1 cellular context compared by ENCODE assay signal in the genomic region with DNA sequence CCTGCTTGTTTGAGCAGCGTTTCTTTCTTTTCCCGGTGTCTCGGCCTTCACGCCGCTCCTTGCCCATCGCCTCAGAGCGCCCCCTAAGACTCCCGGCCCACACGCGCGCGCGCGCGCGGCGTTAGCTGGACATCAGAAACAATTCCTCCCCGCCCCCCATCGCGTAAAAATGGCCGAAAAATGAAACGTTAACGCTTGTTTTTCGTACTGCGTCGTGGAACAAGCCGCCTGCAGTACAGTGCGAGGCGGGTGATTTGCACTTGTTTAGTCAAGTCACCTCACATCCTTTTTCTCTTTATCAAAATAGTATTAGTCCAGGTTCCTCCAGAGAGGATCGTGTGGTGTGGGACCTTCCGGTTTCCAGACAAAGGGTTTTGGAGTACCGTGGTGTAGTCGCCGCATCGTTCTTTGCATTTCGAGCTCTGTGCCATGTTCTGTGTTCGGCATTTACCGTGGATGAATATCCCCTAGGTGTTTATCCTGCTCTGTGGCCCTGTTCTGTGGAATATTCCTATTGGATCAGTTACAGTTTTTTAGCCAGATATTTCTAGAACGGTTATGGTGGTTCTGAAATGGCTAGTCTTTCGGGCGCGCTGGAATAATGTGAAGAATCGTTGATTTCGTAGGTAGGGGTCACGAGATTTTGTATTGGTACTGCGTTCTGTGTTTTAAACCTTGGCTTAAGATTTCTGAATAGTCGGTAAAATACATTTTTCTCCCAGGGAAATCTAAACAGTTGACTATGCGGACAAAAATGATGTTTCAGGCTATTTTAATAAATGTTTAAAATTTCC.
TF ChIP-seq lines count a peak whose summit lies in the region.

No MANE protein-coding gene starts in this region.

TF ChIP-seq in HepG2, 621 proteins besides CTCF, POLR2A, EP300 and RAD21 (continued from another document):
- TF ChIP-seq, protein P1, sequence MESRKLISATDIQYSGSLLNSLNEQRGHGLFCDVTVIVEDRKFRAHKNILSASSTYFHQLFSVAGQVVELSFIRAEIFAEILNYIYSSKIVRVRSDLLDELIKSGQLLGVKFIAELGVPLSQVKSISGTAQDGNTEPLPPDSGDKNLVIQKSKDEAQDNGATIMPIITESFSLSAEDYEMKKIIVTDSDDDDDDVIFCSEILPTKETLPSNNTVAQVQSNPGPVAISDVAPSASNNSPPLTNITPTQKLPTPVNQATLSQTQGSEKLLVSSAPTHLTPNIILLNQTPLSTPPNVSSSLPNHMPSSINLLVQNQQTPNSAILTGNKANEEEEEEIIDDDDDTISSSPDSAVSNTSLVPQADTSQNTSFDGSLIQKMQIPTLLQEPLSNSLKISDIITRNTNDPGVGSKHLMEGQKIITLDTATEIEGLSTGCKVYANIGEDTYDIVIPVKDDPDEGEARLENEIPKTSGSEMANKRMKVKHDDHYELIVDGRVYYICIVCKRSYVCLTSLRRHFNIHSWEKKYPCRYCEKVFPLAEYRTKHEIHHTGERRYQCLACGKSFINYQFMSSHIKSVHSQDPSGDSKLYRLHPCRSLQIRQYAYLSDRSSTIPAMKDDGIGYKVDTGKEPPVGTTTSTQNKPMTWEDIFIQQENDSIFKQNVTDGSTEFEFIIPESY (CRISPR knock-in tag; IDR thresholded peaks at IDR 0.05) = no peak
- TF ChIP-seq ZBTB42 (CRISPR knock-in tag; IDR thresholded peaks at IDR 0.05) (no peak), HCFC1 (IDR thresholded peaks at IDR 0.05; ENCODE audit: low read depth, low read length) (no peak), SP1 (IDR thresholded peaks at IDR 0.05) (no peak), SP1 (CRISPR knock-in tag; IDR thresholded peaks at IDR 0.05) (no peak), MATR3 (CRISPR knock-in tag; IDR thresholded peaks at IDR 0.05) (no peak), ASH2L (IDR thresholded peaks at IDR 0.05; ENCODE audit: insufficient read length, low read depth, low read length) (peak; percentile 62), POLR2G (IDR thresholded peaks at IDR 0.05; ENCODE audit: low read depth, low read length) (no peak), SIX1 (CRISPR knock-in tag; IDR thresholded peaks at IDR 0.05; ENCODE audit: borderline replicate concordance) (no peak), RXRA (CRISPR knock-in tag; IDR thresholded peaks at IDR 0.05) (no peak), IKZF1 (IDR thresholded peaks at IDR 0.05) (no peak), NFIB (CRISPR knock-in tag; IDR thresholded peaks at IDR 0.05; ENCODE audit: borderline replicate concordance) (no peak), ZNF510 (CRISPR knock-in tag; IDR thresholded peaks at IDR 0.05; ENCODE audit: low read depth) (no peak), SP4 (CRISPR knock-in tag; IDR thresholded peaks at IDR 0.05) (no peak), FOSL1 (CRISPR knock-in tag; IDR thresholded peaks at IDR 0.05; ENCODE audit: borderline replicate concordance) (no peak), ZNF891 (CRISPR knock-in tag; IDR thresholded peaks at IDR 0.05) (no peak), THAP11 (CRISPR knock-in tag; IDR thresholded peaks at IDR 0.05) (no peak), GATAD2A (CRISPR knock-in tag; IDR thresholded peaks at IDR 0.05) (peak; percentile 38; the same call in 1 of the 2 replicates), NCOR1 (IDR thresholded peaks at IDR 0.05; ENCODE audit: borderline replicate concordance, low read length) (no peak), ZNF256 (CRISPR knock-in tag; conservative IDR thresholded peaks at IDR 0.05) (no peak), SP140L (CRISPR knock-in tag; IDR thresholded peaks at IDR 0.05; ENCODE audit: borderline replicate concordance) (no peak), ZSCAN29 (CRISPR knock-in tag; conservative IDR thresholded peaks at IDR 0.05) (no peak), EHMT2 (IDR thresholded peaks at IDR 0.05; ENCODE audit: borderline replicate concordance, low read depth, low read length) (no peak), DNMT1 (CRISPR knock-in tag; IDR thresholded peaks at IDR 0.05) (no peak)
- TF ChIP-seq, protein P2, sequence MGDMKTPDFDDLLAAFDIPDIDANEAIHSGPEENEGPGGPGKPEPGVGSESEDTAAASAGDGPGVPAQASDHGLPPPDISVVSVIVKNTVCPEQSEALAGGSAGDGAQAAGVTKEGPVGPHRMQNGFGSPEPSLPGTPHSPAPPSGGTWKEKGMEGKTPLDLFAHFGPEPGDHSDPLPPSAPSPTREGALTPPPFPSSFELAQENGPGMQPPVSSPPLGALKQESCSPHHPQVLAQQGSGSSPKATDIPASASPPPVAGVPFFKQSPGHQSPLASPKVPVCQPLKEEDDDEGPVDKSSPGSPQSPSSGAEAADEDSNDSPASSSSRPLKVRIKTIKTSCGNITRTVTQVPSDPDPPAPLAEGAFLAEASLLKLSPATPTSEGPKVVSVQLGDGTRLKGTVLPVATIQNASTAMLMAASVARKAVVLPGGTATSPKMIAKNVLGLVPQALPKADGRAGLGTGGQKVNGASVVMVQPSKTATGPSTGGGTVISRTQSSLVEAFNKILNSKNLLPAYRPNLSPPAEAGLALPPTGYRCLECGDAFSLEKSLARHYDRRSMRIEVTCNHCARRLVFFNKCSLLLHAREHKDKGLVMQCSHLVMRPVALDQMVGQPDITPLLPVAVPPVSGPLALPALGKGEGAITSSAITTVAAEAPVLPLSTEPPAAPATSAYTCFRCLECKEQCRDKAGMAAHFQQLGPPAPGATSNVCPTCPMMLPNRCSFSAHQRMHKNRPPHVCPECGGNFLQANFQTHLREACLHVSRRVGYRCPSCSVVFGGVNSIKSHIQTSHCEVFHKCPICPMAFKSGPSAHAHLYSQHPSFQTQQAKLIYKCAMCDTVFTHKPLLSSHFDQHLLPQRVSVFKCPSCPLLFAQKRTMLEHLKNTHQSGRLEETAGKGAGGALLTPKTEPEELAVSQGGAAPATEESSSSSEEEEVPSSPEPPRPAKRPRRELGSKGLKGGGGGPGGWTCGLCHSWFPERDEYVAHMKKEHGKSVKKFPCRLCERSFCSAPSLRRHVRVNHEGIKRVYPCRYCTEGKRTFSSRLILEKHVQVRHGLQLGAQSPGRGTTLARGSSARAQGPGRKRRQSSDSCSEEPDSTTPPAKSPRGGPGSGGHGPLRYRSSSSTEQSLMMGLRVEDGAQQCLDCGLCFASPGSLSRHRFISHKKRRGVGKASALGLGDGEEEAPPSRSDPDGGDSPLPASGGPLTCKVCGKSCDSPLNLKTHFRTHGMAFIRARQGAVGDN (CRISPR knock-in tag; IDR thresholded peaks at IDR 0.05) = no peak; the same call in 1 of the 2 replicates
- TF ChIP-seq, protein P3, sequence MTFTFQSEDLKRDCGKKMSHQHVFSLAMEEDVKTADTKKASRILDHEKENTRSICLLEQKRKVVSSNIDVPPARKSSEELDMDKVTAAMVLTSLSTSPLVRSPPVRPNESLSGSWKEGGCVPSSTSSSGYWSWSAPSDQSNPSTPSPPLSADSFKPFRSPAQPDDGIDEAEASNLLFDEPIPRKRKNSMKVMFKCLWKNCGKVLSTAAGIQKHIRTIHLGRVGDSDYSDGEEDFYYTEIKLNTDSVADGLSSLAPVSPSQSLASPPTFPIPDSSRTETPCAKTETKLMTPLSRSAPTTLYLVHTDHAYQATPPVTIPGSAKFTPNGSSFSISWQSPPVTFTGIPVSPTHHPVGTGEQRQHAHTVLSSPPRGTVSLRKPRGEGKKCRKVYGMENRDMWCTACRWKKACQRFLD (CRISPR knock-in tag; IDR thresholded peaks at IDR 0.05; ENCODE audit: borderline replicate concordance) = no peak
- TF ChIP-seq, protein P4, sequence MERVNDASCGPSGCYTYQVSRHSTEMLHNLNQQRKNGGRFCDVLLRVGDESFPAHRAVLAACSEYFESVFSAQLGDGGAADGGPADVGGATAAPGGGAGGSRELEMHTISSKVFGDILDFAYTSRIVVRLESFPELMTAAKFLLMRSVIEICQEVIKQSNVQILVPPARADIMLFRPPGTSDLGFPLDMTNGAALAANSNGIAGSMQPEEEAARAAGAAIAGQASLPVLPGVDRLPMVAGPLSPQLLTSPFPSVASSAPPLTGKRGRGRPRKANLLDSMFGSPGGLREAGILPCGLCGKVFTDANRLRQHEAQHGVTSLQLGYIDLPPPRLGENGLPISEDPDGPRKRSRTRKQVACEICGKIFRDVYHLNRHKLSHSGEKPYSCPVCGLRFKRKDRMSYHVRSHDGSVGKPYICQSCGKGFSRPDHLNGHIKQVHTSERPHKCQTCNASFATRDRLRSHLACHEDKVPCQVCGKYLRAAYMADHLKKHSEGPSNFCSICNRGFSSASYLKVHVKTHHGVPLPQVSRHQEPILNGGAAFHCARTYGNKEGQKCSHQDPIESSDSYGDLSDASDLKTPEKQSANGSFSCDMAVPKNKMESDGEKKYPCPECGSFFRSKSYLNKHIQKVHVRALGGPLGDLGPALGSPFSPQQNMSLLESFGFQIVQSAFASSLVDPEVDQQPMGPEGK (CRISPR knock-in tag; IDR thresholded peaks at IDR 0.05) = peak; percentile 31; the same call in 1 of the 2 replicates
- TF ChIP-seq, protein P5, sequence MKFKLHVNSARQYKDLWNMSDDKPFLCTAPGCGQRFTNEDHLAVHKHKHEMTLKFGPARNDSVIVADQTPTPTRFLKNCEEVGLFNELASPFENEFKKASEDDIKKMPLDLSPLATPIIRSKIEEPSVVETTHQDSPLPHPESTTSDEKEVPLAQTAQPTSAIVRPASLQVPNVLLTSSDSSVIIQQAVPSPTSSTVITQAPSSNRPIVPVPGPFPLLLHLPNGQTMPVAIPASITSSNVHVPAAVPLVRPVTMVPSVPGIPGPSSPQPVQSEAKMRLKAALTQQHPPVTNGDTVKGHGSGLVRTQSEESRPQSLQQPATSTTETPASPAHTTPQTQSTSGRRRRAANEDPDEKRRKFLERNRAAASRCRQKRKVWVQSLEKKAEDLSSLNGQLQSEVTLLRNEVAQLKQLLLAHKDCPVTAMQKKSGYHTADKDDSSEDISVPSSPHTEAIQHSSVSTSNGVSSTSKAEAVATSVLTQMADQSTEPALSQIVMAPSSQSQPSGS (CRISPR knock-in tag; IDR thresholded peaks at IDR 0.05) = no peak; the same call in 1 of the 2 replicates
- TF ChIP-seq, protein P6, sequence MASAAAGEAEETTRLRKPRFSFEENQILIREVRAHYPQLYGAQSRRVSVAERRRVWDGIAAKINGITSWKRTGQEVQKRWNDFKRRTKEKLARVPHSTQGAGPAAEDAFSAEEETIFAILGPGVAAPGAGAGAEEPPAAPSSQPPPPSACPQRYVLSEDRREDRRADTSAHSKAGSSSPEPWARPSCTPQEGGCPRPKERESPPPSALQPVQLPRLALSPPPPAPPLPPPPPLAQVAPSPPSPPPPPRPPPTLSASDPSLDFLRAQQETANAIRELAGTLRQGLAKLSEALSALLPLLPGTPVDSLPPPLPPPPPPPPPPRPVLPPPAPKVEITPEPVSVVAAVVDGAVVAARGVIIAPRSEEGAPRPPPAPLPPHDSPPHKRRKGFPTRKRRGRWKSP (CRISPR knock-in tag; IDR thresholded peaks at IDR 0.05) = no peak
- TF ChIP-seq, protein P7, sequence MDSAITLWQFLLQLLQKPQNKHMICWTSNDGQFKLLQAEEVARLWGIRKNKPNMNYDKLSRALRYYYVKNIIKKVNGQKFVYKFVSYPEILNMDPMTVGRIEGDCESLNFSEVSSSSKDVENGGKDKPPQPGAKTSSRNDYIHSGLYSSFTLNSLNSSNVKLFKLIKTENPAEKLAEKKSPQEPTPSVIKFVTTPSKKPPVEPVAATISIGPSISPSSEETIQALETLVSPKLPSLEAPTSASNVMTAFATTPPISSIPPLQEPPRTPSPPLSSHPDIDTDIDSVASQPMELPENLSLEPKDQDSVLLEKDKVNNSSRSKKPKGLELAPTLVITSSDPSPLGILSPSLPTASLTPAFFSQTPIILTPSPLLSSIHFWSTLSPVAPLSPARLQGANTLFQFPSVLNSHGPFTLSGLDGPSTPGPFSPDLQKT (CRISPR knock-in tag; IDR thresholded peaks at IDR 0.05; ENCODE audit: borderline replicate concordance) = no peak
- TF ChIP-seq, protein P8, sequence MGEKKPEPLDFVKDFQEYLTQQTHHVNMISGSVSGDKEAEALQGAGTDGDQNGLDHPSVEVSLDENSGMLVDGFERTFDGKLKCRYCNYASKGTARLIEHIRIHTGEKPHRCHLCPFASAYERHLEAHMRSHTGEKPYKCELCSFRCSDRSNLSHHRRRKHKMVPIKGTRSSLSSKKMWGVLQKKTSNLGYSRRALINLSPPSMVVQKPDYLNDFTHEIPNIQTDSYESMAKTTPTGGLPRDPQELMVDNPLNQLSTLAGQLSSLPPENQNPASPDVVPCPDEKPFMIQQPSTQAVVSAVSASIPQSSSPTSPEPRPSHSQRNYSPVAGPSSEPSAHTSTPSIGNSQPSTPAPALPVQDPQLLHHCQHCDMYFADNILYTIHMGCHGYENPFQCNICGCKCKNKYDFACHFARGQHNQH (CRISPR knock-in tag; IDR thresholded peaks at IDR 0.05) = 0 out of 2 replicates have a peak, but pooled peaks have one; percentile 35
